In the genomic region with DNA sequence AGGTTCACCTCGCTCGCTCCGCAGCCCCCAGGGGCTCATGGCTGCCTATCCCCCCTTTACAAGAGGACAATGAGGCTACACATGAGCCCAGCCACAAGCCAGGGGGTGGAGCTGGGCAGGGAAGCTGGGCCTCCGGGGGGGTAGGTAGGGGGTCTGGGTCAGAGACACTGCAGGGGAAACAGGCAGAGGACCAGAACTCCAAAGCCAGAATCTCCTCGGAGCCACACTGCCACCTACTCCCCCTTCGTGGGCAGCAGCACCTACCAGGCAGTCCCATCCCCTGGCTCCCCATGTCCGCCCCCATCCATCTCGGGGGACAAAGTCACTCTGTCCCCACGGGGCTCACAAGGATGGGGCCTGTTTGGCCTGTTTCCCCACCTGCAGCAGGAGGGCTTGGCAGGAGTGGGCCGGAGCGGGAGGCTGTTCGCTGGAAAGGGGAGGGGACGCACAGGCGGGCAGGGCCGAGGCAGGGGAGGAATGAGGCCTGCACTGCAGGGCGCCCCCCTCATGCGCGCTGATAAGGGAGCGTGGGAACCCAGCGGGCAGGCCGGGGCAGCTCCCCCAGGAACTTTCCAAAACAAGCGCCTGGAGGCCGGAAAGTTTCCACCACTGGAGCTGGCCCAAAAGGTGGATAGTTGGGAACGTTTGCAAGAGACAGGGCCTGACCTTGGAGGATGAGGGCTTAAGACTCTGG, we compare ENCODE assay signal across 8 cellular contexts. TPM values are rescaled to one million over a fixed set of nuclear protein-coding genes. Genes with fewer than 3 reads are reported as not detected.
DNase-seq lines count a peak whose midpoint lies in the region; ATAC-seq, FAIRE-seq and TF ChIP-seq lines count a peak whose summit lies in the region.

No MANE protein-coding gene starts in this region.

- peak overlapping the region; percentile 22; the same call in 1 of the 2 replicates for H3K27ac ChIP-seq in H1 (ENCODE audit: low read depth, low read length)

- H2BK20ac ChIP-seq in H1 (ENCODE audit: low read length), result 0 out of 2 replicates have a peak overlapping the region, but pooled peaks have one; percentile 48

- no peaks in the 10 kb centered on the region for H3K27me3 Mint-ChIP-seq in naive thymus-derived CD8-positive, alpha-beta T cell

- peak overlapping the region; percentile 99 for H4K91ac ChIP-seq in H1 (replicated peaks; ENCODE audit: insufficient read length, low read length)

- CTCF ChIA-PET in AG04449 (lab: Yijun Ruan, JAX) (interaction anchor here (0.9 to 2.8 kb wide), 4 partner anchors 12 to 156 kb away, joined by 3 to 27 read pairs (median 4); no protein-coding TSS in a partner anchor), H1 (lab: Charles Lee; ENCODE audit: partially characterized antibody) (interaction anchor here (0.9 to 2.2 kb wide), 8 partner anchors 9 to 29 kb away, joined by 3 to 7 read pairs (median 4); partner anchors contain the start of gene SSBP4)

- no peak for TF ChIP-seq POLR2A in H1 (IDR thresholded peaks at IDR 0.05; ENCODE audit: control extremely low read depth in 1 of 2, low read depth in 2 of 2, low read length in 2 of 2)

- peak overlapping the region; percentile 97 for H3K4ac ChIP-seq in H1 (replicated peaks; ENCODE audit: insufficient read length, low read depth, low read length)

- no peak overlapping the region for H3K14ac ChIP-seq in H1 (ENCODE audit: insufficient read length)

- H4K5ac ChIP-seq in H1 (ENCODE audit: insufficient read length, low read depth, low read length), result peak overlapping the region; percentile 60

- no peaks in the 10 kb centered on the region for H3K9me3 ChIP-seq in H1 (ENCODE audit: insufficient read depth in 2 of 2, low read depth in 1 of 2, low read length in 1 of 2)

- no peak for DNase-seq in AG04449 (ENCODE audit: low read depth, low spot score)
- peak; percentile 97 for DNase-seq in NCI-H226
- peak in 1 of 2 experiments; percentile 78 for DNase-seq in H1 (ENCODE audit: low read depth in 1 of 2, low spot score in 2 of 2)
- no peak for DNase-seq in naive thymus-derived CD8-positive, alpha-beta T cell
- DNase-seq in GM13976 (ENCODE audit: low spot score), result no peak
- no peak for DNase-seq in pons (ENCODE audit: low spot score)
- no peak for DNase-seq in amygdala (lab: John Stamatoyannopoulos, UW)

- H2AFZ ChIP-seq in H1 (ENCODE audit: low read length), result no peak overlapping the region

- H3K27me3 ChIP-seq in H1 (replicated peaks in 1 of 4; ENCODE audit: control insufficient read depth in 3 of 4, extremely low read depth in 1 of 4, insufficient read depth in 3 of 4, low read length in 3 of 4), result no peaks in the 10 kb centered on the region

- peak overlapping the region; percentile 87; the same call in 1 of the 2 replicates for H2BK12ac ChIP-seq in H1 (ENCODE audit: low read depth, low read length)

- peak overlapping the region; percentile 96; the same call in 1 of the 2 replicates for H2BK15ac ChIP-seq in H1 (ENCODE audit: low read length)

- peak overlapping the region; percentile 95 for H2BK5ac ChIP-seq in H1 (ENCODE audit: low read depth, low read length)

- H3K9ac ChIP-seq in H1 (replicated peaks in 1 of 4; ENCODE audit: extremely low read depth in 1 of 4, low read depth in 3 of 4, low read length in 3 of 4), result peak overlapping the region in 1 of 4 experiments; percentile 13; a peak in 2 of 7 replicates

- TF ChIP-seq CTCF in AG04449 (IDR thresholded peaks at IDR 0.05; ENCODE audit: insufficient read depth, low read length, missing control alignments) (no peak), H1 (IDR thresholded peaks at IDR 0.05; ENCODE audit: control extremely low read depth in 1 of 3, insufficient read depth in 1 of 3, low read depth in 1 of 3, low read length in 3 of 3) (no peak), GM13976 (IDR thresholded peaks at IDR 0.05; ENCODE audit: borderline replicate concordance, control extremely low read depth, extremely low read depth, insufficient read depth, missing control alignments) (no peak)

- peaks cover 0 to 2% (median 0%) of the 10 kb centered on the region in 9 donors for H3K9me3 Mint-ChIP-seq in naive thymus-derived CD8-positive, alpha-beta T cell

- no peaks in the 10 kb centered on the region for H3K79me2 ChIP-seq in H1 (ENCODE audit: control insufficient read depth in 1 of 2, insufficient read depth in 2 of 2, low read length in 2 of 2)

- H4K20me1 ChIP-seq in H1 (replicated peaks in 1 of 2; ENCODE audit: control insufficient read depth in 1 of 2, insufficient read depth in 2 of 2, low read length in 2 of 2), result peaks cover 0 to 23% of the 10 kb centered on the region in 2 experiments

- TF ChIP-seq EP300 in H1 (IDR thresholded peaks at IDR 0.05; ENCODE audit: borderline replicate concordance in 1 of 2, low read depth in 2 of 2, low read length in 2 of 2), result no peak

- no peak overlapping the region for H3K56ac ChIP-seq in H1 (replicated peaks; ENCODE audit: insufficient read length, low read depth, low read length)

- no peak overlapping the region; the same call in 1 of the 2 replicates for H2AK5ac ChIP-seq in H1 (ENCODE audit: low read depth, low read length)

- peaks cover 16% of the 10 kb centered on the region; the same call in 1 of the 2 replicates for H3K23me2 ChIP-seq in H1 (ENCODE audit: low read depth, low read length)

- peak overlapping the region; percentile 72 for H3K18ac ChIP-seq in H1 (ENCODE audit: extremely low read depth, low read length)

- in situ Hi-C loops in GM13976 (cut with MboI; ENCODE audit: low sequenced_read_pairs, unreplicated experiment), result no loop called here

- ATAC-seq in naive thymus-derived CD8-positive, alpha-beta T cell, result no peak
- no peak for ATAC-seq in GM21360 (IDR thresholded peaks at IDR 0.05; ENCODE audit: unreplicated experiment)

- no peak overlapping the region for H3K23ac ChIP-seq in H1 (ENCODE audit: insufficient read length)

- TF ChIP-seq RAD21 in H1 (IDR thresholded peaks at IDR 0.05 in 1 of 2, conservative IDR thresholded peaks at IDR 0.05 in 1 of 2; ENCODE audit: low read depth in 2 of 2, low read length in 2 of 2), result no peak

- H4K8ac ChIP-seq in H1 (ENCODE audit: extremely low read depth, insufficient read depth, low read length), result peak overlapping the region; percentile 88

- POLR2A ChIA-PET in AG04449 (lab: Yijun Ruan, JAX) (interaction anchor here (0.7 kb wide), 1 partner anchor 9 kb away, joined by 3 read pairs; no protein-coding TSS in a partner anchor), H1 (lab: Charles Lee; ENCODE audit: partially characterized antibody) (interaction anchor here (0.6 to 3.4 kb wide), 13 partner anchors 10 to 262 kb away, joined by 3 to 19 read pairs (median 3); partner anchors contain the start of gene SSBP4)
- POLR2A ChIA-PET in naive thymus-derived CD8-positive, alpha-beta T cell (lab: Charles Lee), result interaction anchor here (0.6 to 1.7 kb wide), 7 partner anchors 13 to 261 kb away, joined by 3 to 7 read pairs (median 4); partner anchors contain the start of genes REX1BD and SSBP4

- peaks cover 2 to 13% (median 7%) of the 10 kb centered on the region in 4 experiments; a peak in 4 of 8 replicates for H3K36me3 ChIP-seq in H1 (ENCODE audit: control insufficient read depth in 2 of 4, insufficient read depth in 4 of 4, low read length in 3 of 4)

- FAIRE-seq in H1 (lab: Jason Lieb, UNC), result no peak

- peaks cover 0 to 4% (median 0%) of the 10 kb centered on the region in 3 donors for H3K36me3 Mint-ChIP-seq in naive thymus-derived CD8-positive, alpha-beta T cell

- 16% methylated on average over 24 of the region's 24 CpGs; no CpG with 5 or more reads in 1 of the 2 experiments for WGBS in H1 (ENCODE audit: extremely low coverage in 1 of 2, insufficient coverage in 1 of 2, insufficient read length in 1 of 2, insufficient replicate concordance in 2 of 2, low coverage in 1 of 2, low lambda C conversion rate in 2 of 2, missing lambda C conversion rate in 1 of 2), 2 experiments

- H3K27ac Mint-ChIP-seq in naive thymus-derived CD8-positive, alpha-beta T cell, result peak overlapping the region in 6 of 10 donors; percentile 10 to 74 (median 45)

- H2BK120ac ChIP-seq in H1 (replicated peaks; ENCODE audit: low read depth, low read length), result peak overlapping the region; percentile 61

- H3K4me3 ChIP-seq in AG04449 (ENCODE audit: low read depth, low read length), result peak overlapping the region; percentile 68
- peak overlapping the region; percentile 28 to 94 (median 64) for H3K4me3 ChIP-seq in H1 (ENCODE audit: extremely low read depth in 1 of 4, insufficient read depth in 2 of 4, low read depth in 3 of 4, low read length in 4 of 4)

- H3K4me1 Mint-ChIP-seq in naive thymus-derived CD8-positive, alpha-beta T cell, result peaks cover 15 to 59% (median 46%) of the 10 kb centered on the region in 4 donors

- no peaks in the 10 kb centered on the region; the same call in 1 of the 2 replicates for H3K79me1 ChIP-seq in H1 (ENCODE audit: low read depth, low read length)

- peak overlapping the region; percentile 75 to 80 for H3K4me2 ChIP-seq in H1 (ENCODE audit: insufficient read depth in 1 of 2, low read depth in 2 of 2, low read length in 2 of 2)

- H3K4me3 Mint-ChIP-seq in naive thymus-derived CD8-positive, alpha-beta T cell, result peak overlapping the region in 7 of 10 donors; percentile 29 to 74 (median 51)

- peaks cover 5 to 27% (median 19%) of the 10 kb centered on the region in 4 experiments for H3K4me1 ChIP-seq in H1 (replicated peaks in 1 of 4; ENCODE audit: control insufficient read depth in 3 of 4, insufficient read depth in 4 of 4, low read length in 3 of 4)

RNA-seq across cellular contexts. Expression of gene ISYNA1, which starts 0.5 kb away (rescaled TPM):
- 207 and 215 TPM in 2 replicates for total RNA-seq in H1 (2021; fragmentation: NEBNext Ultra II Directional; extraction: Animal tissue kit (Norgen Biotek cat#: 25700))
- polyA plus RNA-seq in H1 (2011; rRNA removed), result 264 and 330 TPM in 2 replicates
- 164 TPM for polyA plus RNA-seq in H1 (2011; cell fraction: cytosol; rRNA removed)
- polyA plus RNA-seq in H1 (2011; cell fraction: nucleus; rRNA removed), result 558 TPM
- 147 to 255 TPM (median 231 TPM) in 4 replicates for polyA plus RNA-seq in H1 (2012, experiment 1 of 2)
- 269 TPM for polyA plus RNA-seq in H1 (2012, experiment 2 of 2)
- 172 TPM for polyA plus RNA-seq in H1 (2013, experiment 1 of 2)
- 158 TPM for polyA plus RNA-seq in H1 (2013, experiment 2 of 2)
- 67.7 and 79.7 TPM in 2 replicates for polyA minus RNA-seq in H1 (2011; rRNA and poly(A)+ RNA removed)
- polyA minus RNA-seq in H1 (2011; cell fraction: cytosol; rRNA and poly(A)+ RNA removed), result 153 TPM
- 97.1 TPM for polyA minus RNA-seq in H1 (2011; cell fraction: nucleus; rRNA and poly(A)+ RNA removed)
- total RNA-seq in naive thymus-derived CD8-positive, alpha-beta T cell, result 10 to 100 TPM; 62.5 to 63.7 TPM
- polyA plus RNA-seq in naive thymus-derived CD8-positive, alpha-beta T cell, result 10 to 100 TPM; 28.3 to 53.2 (median 40.4) TPM

RNA-seq across cellular contexts. Expression of gene SSBP4, which starts 19.3 kb away (rescaled TPM):
- 26.4 and 30.5 TPM in 2 replicates for total RNA-seq in H1 (2021; fragmentation: NEBNext Ultra II Directional; extraction: Animal tissue kit (Norgen Biotek cat#: 25700))
- polyA plus RNA-seq in H1 (2011; rRNA removed), result 33.7 and 51.3 TPM in 2 replicates
- 28.5 TPM for polyA plus RNA-seq in H1 (2011; cell fraction: cytosol; rRNA removed)
- polyA plus RNA-seq in H1 (2011; cell fraction: nucleus; rRNA removed), result 60.9 TPM
- 11.5 to 29.1 TPM (median 22.0 TPM) in 4 replicates for polyA plus RNA-seq in H1 (2012, experiment 1 of 2)
- polyA plus RNA-seq in H1 (2012, experiment 2 of 2), result 26.6 TPM
- polyA plus RNA-seq in H1 (2013, experiment 1 of 2), result 40.7 TPM
- 42.3 TPM for polyA plus RNA-seq in H1 (2013, experiment 2 of 2)
- 1.9 and 3.2 TPM in 2 replicates for polyA minus RNA-seq in H1 (2011; rRNA and poly(A)+ RNA removed)
- 25.3 TPM for polyA minus RNA-seq in H1 (2011; cell fraction: cytosol; rRNA and poly(A)+ RNA removed)
- polyA minus RNA-seq in H1 (2011; cell fraction: nucleus; rRNA and poly(A)+ RNA removed), result 21.7 TPM
- 10 to 100 TPM; 41.3 to 45.4 TPM for total RNA-seq in naive thymus-derived CD8-positive, alpha-beta T cell
- 10 to 100 TPM; 48.1 to 78.8 (median 61.1) TPM for polyA plus RNA-seq in naive thymus-derived CD8-positive, alpha-beta T cell

RNA-seq across cellular contexts. Expression of gene LRRC25, which starts 41.1 kb away (rescaled TPM):
- 0.20 and 0.23 TPM in 2 replicates for total RNA-seq in H1 (2021; fragmentation: NEBNext Ultra II Directional; extraction: Animal tissue kit (Norgen Biotek cat#: 25700))
- 0.31 and 0.41 TPM in 2 replicates for polyA plus RNA-seq in H1 (2011; rRNA removed)
- 0.35 TPM for polyA plus RNA-seq in H1 (2011; cell fraction: cytosol; rRNA removed)
- 0.30 TPM for polyA plus RNA-seq in H1 (2011; cell fraction: nucleus; rRNA removed)
- 0.09 to 0.29 TPM (median 0.19 TPM) in 3 of 4 replicates, not detected in the other for polyA plus RNA-seq in H1 (2012, experiment 1 of 2)
- polyA plus RNA-seq in H1 (2012, experiment 2 of 2), result 0.16 TPM
- polyA plus RNA-seq in H1 (2013, experiment 1 of 2), result 0.14 TPM
- 0.13 TPM for polyA plus RNA-seq in H1 (2013, experiment 2 of 2)
- polyA minus RNA-seq in H1 (2011; rRNA and poly(A)+ RNA removed), result 0.35 and 0.46 TPM in 2 replicates
- not detected for polyA minus RNA-seq in H1 (2011; cell fraction: cytosol; rRNA and poly(A)+ RNA removed)
- not detected for polyA minus RNA-seq in H1 (2011; cell fraction: nucleus; rRNA and poly(A)+ RNA removed)
- under 1 TPM; 0.16 to 0.39 TPM for total RNA-seq in naive thymus-derived CD8-positive, alpha-beta T cell
- polyA plus RNA-seq in naive thymus-derived CD8-positive, alpha-beta T cell, result under 1 TPM in 2 of 3 donors, not detected in 1; 0.13 to 0.26 TPM

RNA-seq across cellular contexts. Expression of gene GDF15, which starts 52.5 kb away (rescaled TPM):
- 4.1 and 5.0 TPM in 2 replicates for total RNA-seq in H1 (2021; fragmentation: NEBNext Ultra II Directional; extraction: Animal tissue kit (Norgen Biotek cat#: 25700))
- polyA plus RNA-seq in H1 (2011; rRNA removed), result 8.5 and 18.8 TPM in 2 replicates
- polyA plus RNA-seq in H1 (2011; cell fraction: cytosol; rRNA removed), result 8.2 TPM
- 17.2 TPM for polyA plus RNA-seq in H1 (2011; cell fraction: nucleus; rRNA removed)
- polyA plus RNA-seq in H1 (2012, experiment 1 of 2), result 4.9 to 6.1 TPM (median 5.6 TPM) in 4 replicates
- polyA plus RNA-seq in H1 (2012, experiment 2 of 2), result 5.5 TPM
- 11.8 TPM for polyA plus RNA-seq in H1 (2013, experiment 1 of 2)
- polyA plus RNA-seq in H1 (2013, experiment 2 of 2), result 14.4 TPM
- 1.1 and 2.9 TPM in 2 replicates for polyA minus RNA-seq in H1 (2011; rRNA and poly(A)+ RNA removed)
- polyA minus RNA-seq in H1 (2011; cell fraction: cytosol; rRNA and poly(A)+ RNA removed), result 6.8 TPM
- polyA minus RNA-seq in H1 (2011; cell fraction: nucleus; rRNA and poly(A)+ RNA removed), result 9.7 TPM
- total RNA-seq in naive thymus-derived CD8-positive, alpha-beta T cell, result not detected
- polyA plus RNA-seq in naive thymus-derived CD8-positive, alpha-beta T cell, result not detected
